Comparison of ENCODE assay signal across 2 cellular contexts in the genomic region with DNA sequence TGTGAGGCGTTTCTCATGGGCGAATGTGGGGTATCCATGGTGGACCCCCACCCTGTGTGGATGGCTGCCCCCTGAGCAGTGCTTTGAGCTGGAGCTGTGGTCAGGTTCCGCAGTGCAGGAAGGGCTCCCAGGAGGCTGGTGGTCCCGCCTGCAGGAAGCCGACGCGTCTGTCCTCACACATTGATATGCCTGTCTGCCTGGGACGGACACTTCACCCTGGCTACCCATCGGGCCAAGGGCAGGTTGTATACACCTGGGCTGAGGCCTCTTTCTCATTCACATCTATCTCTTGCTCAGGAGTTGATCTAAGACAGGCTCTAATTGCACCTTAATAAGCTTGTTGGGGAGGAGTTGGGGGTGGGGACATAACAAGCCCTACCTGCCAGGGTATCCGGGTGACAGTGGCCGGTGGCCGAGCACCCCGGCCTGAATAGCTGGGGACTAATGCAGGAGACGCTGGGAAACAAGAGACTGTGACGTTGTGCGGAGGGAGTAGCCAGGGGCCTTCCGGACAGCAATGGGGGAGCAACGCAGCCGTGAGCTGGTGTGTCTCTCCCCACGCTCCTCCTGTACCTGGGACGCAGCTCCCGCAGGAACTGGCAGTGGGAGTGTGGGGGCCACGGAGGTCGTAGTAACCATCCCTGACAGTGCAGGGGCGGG.
TF ChIP-seq lines count a peak whose summit lies in the region.

No MANE protein-coding gene starts in this region.

TF ChIP-seq in A549, 52 proteins besides CTCF, POLR2A, EP300 and RAD21:
- TF ChIP-seq CBX2 (IDR thresholded peaks at IDR 0.05; ENCODE audit: borderline replicate concordance, low read depth) (no peak), POLR2AphosphoS2 (conservative IDR thresholded peaks at IDR 0.05; ENCODE audit: low read length) (peak; percentile 70; the same call in 1 of the 2 replicates), NFE2L2 (conservative IDR thresholded peaks at IDR 0.05; ENCODE audit: low read length) (no peak), PBX3 (IDR thresholded peaks at IDR 0.05) (no peak), ZC3H11A (IDR thresholded peaks at IDR 0.05) (no peak), USF2 (IDR thresholded peaks at IDR 0.05) (no peak), KDM1A (IDR thresholded peaks at IDR 0.05; ENCODE audit: low read depth) (no peak), SMC3 (IDR thresholded peaks at IDR 0.05) (no peak), SREBF2 (IDR thresholded peaks at IDR 0.05) (no peak), RCOR1 (IDR thresholded peaks at IDR 0.05; ENCODE audit: low read depth, low read length) (no peak), TFCP2L1 (CRISPR knock-in tag; IDR thresholded peaks at IDR 0.05) (peak; percentile 44; the same call in 1 of the 2 replicates), FOXS1 (CRISPR knock-in tag; IDR thresholded peaks at IDR 0.05) (no peak), MAFK (IDR thresholded peaks at IDR 0.05; ENCODE audit: partially characterized antibody) (no peak), RARB (CRISPR knock-in tag; IDR thresholded peaks at IDR 0.05) (no peak), TP53 (CRISPR knock-in tag; IDR thresholded peaks at IDR 0.05) (peak; percentile 40; the same call in 1 of the 2 replicates)
- TF ChIP-seq, protein P1, sequence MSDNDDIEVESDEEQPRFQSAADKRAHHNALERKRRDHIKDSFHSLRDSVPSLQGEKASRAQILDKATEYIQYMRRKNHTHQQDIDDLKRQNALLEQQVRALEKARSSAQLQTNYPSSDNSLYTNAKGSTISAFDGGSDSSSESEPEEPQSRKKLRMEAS (IDR thresholded peaks at IDR 0.05): 0 out of 2 replicates have a peak, but pooled peaks have one; percentile 16

TF ChIP-seq in K562, 482 proteins besides CTCF, POLR2A, EP300 and RAD21:
- no peak for TF ChIP-seq NFIC (IDR thresholded peaks at IDR 0.05)
- TF ChIP-seq ZBTB7A (IDR thresholded peaks at IDR 0.05; ENCODE audit: borderline replicate concordance, control insufficient read depth, low read depth, low read length): no peak; the same call in 1 of the 2 replicates
- TF ChIP-seq ATF3 (IDR thresholded peaks at IDR 0.05): no peak
- no peak for TF ChIP-seq ATF3 (CRISPR knock-in tag; conservative IDR thresholded peaks at IDR 0.05)
- TF ChIP-seq HNRNPH1 (optimal IDR thresholded peaks at IDR 0.05; ENCODE audit: low read depth, low read length): no peak
- no peak for TF ChIP-seq CBFA2T2 (conservative IDR thresholded peaks at IDR 0.05)
- peak; percentile 41 for TF ChIP-seq POLR2G (IDR thresholded peaks at IDR 0.05; ENCODE audit: low read depth, low read length)
- no peak for TF ChIP-seq KLF1 (tag; IDR thresholded peaks at IDR 0.05)
